ENCODE assay signal across 24 cellular contexts in the genomic region with DNA sequence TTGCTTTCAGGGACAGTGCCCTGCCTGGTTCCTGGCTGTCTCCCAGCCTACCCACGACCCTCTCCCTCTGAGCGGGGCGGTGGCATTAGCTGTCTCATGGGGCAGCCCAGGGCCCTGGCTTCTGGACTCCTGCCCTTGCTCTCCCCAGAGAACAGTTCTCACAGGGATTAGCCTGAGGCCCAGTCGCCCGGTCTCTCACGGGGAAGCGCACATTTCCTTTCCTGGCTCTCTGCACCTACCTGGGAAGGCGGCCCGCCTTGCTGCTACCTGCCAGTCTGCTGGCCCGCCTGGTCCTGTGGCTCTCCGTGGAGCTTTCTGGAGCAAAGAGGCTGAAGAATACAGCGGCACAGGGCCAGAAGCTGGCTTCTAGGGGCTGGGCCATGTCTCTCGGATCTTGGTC.
DNase-seq lines count a peak whose midpoint lies in the region; ATAC-seq and TF ChIP-seq lines count a peak whose summit lies in the region.
"Had no signal": no experiment of that assay in that cellular context is flagged by ENCODE, and none has a peak within 500 bp of the region (broad histone marks: within the 10 kb centered on the region; RNA-seq: fewer than 3 reads in every experiment).

No MANE protein-coding gene starts in this region.

- H3K36me3 ChIP-seq in gastroesophageal sphincter (no peaks in the 10 kb centered on the region), osteoblast (ENCODE audit: insufficient read depth, low read length) (no peaks in the 10 kb centered on the region)
- H3K36me3 ChIP-seq: cardiac muscle cell, spleen, suprapubic skin, uterus had no signal

- H3K79me2 ChIP-seq in osteoblast (ENCODE audit: insufficient read depth, low read length) = no peaks in the 10 kb centered on the region

- no peak overlapping the region for H3K4me2 ChIP-seq in osteoblast (ENCODE audit: insufficient read depth, low read length)
- H3K4me2 ChIP-seq: KMS-11 had no signal

- peak; percentile 36 for ATAC-seq in gastroesophageal sphincter
- ATAC-seq in HG03095 (IDR thresholded peaks at IDR 0.05; ENCODE audit: unreplicated experiment) = no peak
- ATAC-seq in HG03039 (IDR thresholded peaks at IDR 0.05; ENCODE audit: unreplicated experiment) = no peak
- ATAC-seq: stimulated activated effector memory CD8-positive, alpha-beta T cell treated with anti-CD3 and anti-CD28 coated beads, Interleukin-12 subunit alpha, Interleukin-12 subunit beta, amount 100 ng/mL, for 72 hours had no signal

- no peak overlapping the region for H2AFZ ChIP-seq in osteoblast (ENCODE audit: low read length)

- H3K27ac ChIP-seq in VCaP = peak overlapping the region; percentile 99
- no peak overlapping the region for H3K27ac ChIP-seq in gastroesophageal sphincter
- H3K27ac ChIP-seq in osteoblast (ENCODE audit: low read depth, low read length) = no peak overlapping the region
- H3K27ac ChIP-seq: cardiac muscle cell, KMS-11, spleen, suprapubic skin, uterus had no signal

- no peaks in the 10 kb centered on the region for H3K27me3 ChIP-seq in gastroesophageal sphincter
- H3K27me3 ChIP-seq in osteoblast (ENCODE audit: insufficient read depth, low read length) = no peaks in the 10 kb centered on the region
- H3K27me3 ChIP-seq: cardiac muscle cell, spleen, suprapubic skin, uterus had no signal

- H3K4me3 ChIP-seq in gastroesophageal sphincter (no peak overlapping the region), osteoblast (ENCODE audit: insufficient read depth, low read length) (no peak overlapping the region)
- H3K4me3 ChIP-seq: cardiac muscle cell, spleen, suprapubic skin, uterus had no signal

- no peak for TF ChIP-seq EP300 in gastroesophageal sphincter (IDR thresholded peaks at IDR 0.05)

- in situ Hi-C loops in G401 (cut with HindIII; ENCODE audit: low sequenced_read_pairs) = no loop called here

- DNase-seq in G401 (ENCODE audit: low spot score) (peak; percentile 76), osteoblast (ENCODE audit: insufficient read length, low spot score, missing footprints) (peak; percentile 15), OCI-M1 (lab: John Stamatoyannopoulos, UW) (no peak), Kasumi-1 (lab: John Stamatoyannopoulos, UW) (no peak)
- DNase-seq: ACHN; activated CD4-positive, alpha-beta T cell treated with anti-CD3 and anti-CD28 coated beads, Interleukin-2, amount 10 ng/mL, durations not matched to agents 24 days and 14 days; activated naive CD4-positive, alpha-beta T cell treated with anti-CD3 and anti-CD28 coated beads, Interleukin-2, amount 10 ng/mL, durations not matched to agents 7 days and 5 days; amniotic stem cell; kidney glomerular epithelial cell; naive B cell; NCI-H1436 treated with DMSO at 0.1 percent for 48 hours; NCI-H510A treated with DMSO at 0.1 percent for 48 hours; occipital lobe; spleen; stimulated activated CD4-positive, alpha-beta T cell treated with anti-CD3 and anti-CD28 coated beads, Interleukin-2, amount 100 ng/mL, for 48 hours; uterus had no signal

- no peaks in the 10 kb centered on the region for H4K20me1 ChIP-seq in osteoblast (ENCODE audit: insufficient read depth, low read length)

- H3K4me1 ChIP-seq in gastroesophageal sphincter (no peaks in the 10 kb centered on the region), osteoblast (ENCODE audit: insufficient read depth, low read length) (no peaks in the 10 kb centered on the region)
- H3K4me1 ChIP-seq: spleen, uterus had no signal

- TF ChIP-seq POLR2A in gastroesophageal sphincter (IDR thresholded peaks at IDR 0.05) = no peak

- TF ChIP-seq CTCF in VCaP (conservative IDR thresholded peaks at IDR 0.05) (no peak), gastroesophageal sphincter (IDR thresholded peaks at IDR 0.05) (no peak), osteoblast (IDR thresholded peaks at IDR 0.05; ENCODE audit: extremely low read depth, low read depth, low read length) (no peak)

- H3K9me3 ChIP-seq in gastroesophageal sphincter (no peaks in the 10 kb centered on the region), osteoblast (ENCODE audit: low read depth, low read length) (no peaks in the 10 kb centered on the region)
- H3K9me3 ChIP-seq: spleen, suprapubic skin, uterus had no signal

- WGBS in gastroesophageal sphincter (ENCODE audit: low coverage in 1 of 2), 2 donors = 33% methylated on average over 1 of the region's 13 CpGs; no CpG with 5 or more reads in 1 of the 2 donors

Comparison
In these comparisons a context has a peak if more than half of its experiments do, and no peak if none do; other contexts are left out.
1. DNase-seq: peak in G401 (single experiment) and osteoblast (single experiment); none in OCI-M1 (single experiment) and Kasumi-1 (0 of 2).